ENCODE assay signal across 21 cellular contexts in genomic region chr2:179250084-179250483, GRCh38. TPM values are rescaled to one million over a fixed set of nuclear protein-coding genes. Genes with fewer than 3 reads are reported as not detected.
DNase-seq lines count a peak whose midpoint lies in the region; ATAC-seq and TF ChIP-seq lines count a peak whose summit lies in the region.
"Had no signal": no experiment of that assay in that cellular context is flagged by ENCODE, and none has a peak within 500 bp of the region (broad histone marks: within the 10 kb centered on the region; RNA-seq: fewer than 3 reads in every experiment).

No MANE protein-coding gene starts in this region.

- peak overlapping the region; percentile 31 for H3K4me3 Mint-ChIP-seq in activated T-cell treated with anti-CD3 and anti-CD28 coated beads, Interleukin-2, amount 50 U/mL, for 4 hours
- H3K4me3 Mint-ChIP-seq in activated T-helper 17 cell treated with anti-CD3 and anti-CD28 coated beads, Interleukin-2, amount 50 U/mL, for 72 hours, result peak overlapping the region; percentile 48
- H3K4me3 Mint-ChIP-seq in stimulated activated naive B cell treated with anti-CD40 and anti-IgM and Interleukin-4, amounts not matched to agents 10 μg/mL and 1 μg/mL and 100 μg/mL, for 72 hours, result peak overlapping the region; percentile 18 to 37
- H3K4me3 Mint-ChIP-seq: central memory CD8-positive, alpha-beta T cell had no signal

- no peaks in the 10 kb centered on the region for H3K36me3 ChIP-seq in GM23248 (ENCODE audit: low read depth)
- no peaks in the 10 kb centered on the region for H3K36me3 ChIP-seq in breast epithelium
- H3K36me3 ChIP-seq: right atrium auricular region, uterus had no signal

- no peak overlapping the region for H3K4me2 ChIP-seq in GM23248 (ENCODE audit: unreplicated experiment)
- H3K4me2 ChIP-seq: KMS-11 had no signal

- peak; percentile 82 to 84 for ATAC-seq in activated T-cell treated with anti-CD3 and anti-CD28 coated beads, Interleukin-2, amount 50 U/mL, for 4 hours
- peak; percentile 82 for ATAC-seq in activated T-helper 17 cell treated with anti-CD3 and anti-CD28 coated beads, Interleukin-2, amount 50 U/mL, for 72 hours (replicated peaks)
- ATAC-seq in stimulated activated naive B cell treated with anti-CD40 and anti-IgM and Interleukin-4, amounts not matched to agents 10 μg/mL and 1 μg/mL and 100 μg/mL, for 72 hours (replicated peaks), result no peak
- ATAC-seq in GM21390 (IDR thresholded peaks at IDR 0.05; ENCODE audit: unreplicated experiment), result no peak

- DNase-seq in activated T-cell treated with anti-CD3 and anti-CD28 coated beads, Interleukin-2, amount 50 U/mL, for 4 hours, result no peak
- no peak for DNase-seq in activated T-cell treated with anti-CD3 and anti-CD28 coated beads for 4 hours
- peak; percentile 13 for DNase-seq in GM23248
- no peak for DNase-seq in stimulated activated naive B cell treated with anti-CD40 and anti-IgM and Interleukin-4, amounts not matched to agents 10 μg/mL and 1 μg/mL and 100 μg/mL, for 72 hours
- no peak for DNase-seq in breast epithelium (ENCODE audit: low spot score in 2 of 2)
- no peak for DNase-seq in UCSD-AML1 (lab: John Stamatoyannopoulos, UW; ENCODE audit: unreplicated experiment)
- DNase-seq: C1 segment of cervical spinal cord; GF-D8; GOT3; kidney glomerular epithelial cell; NCI-H187; SHP77; stimulated activated CD4-positive, alpha-beta T cell treated with anti-CD3 and anti-CD28 coated beads, Interleukin-12 subunit alpha, Interleukin-12 subunit beta, amount 100 ng/mL, for 4 hours; T-helper 1 cell; uterus had no signal

- H4K20me1 ChIP-seq in GM23248 (ENCODE audit: insufficient read depth), result no peaks in the 10 kb centered on the region

- H3K36me3 Mint-ChIP-seq in activated T-cell treated with anti-CD3 and anti-CD28 coated beads, Interleukin-2, amount 50 U/mL, for 4 hours (ENCODE audit: insufficient read depth), result no peaks in the 10 kb centered on the region
- no peaks in the 10 kb centered on the region for H3K36me3 Mint-ChIP-seq in activated T-helper 17 cell treated with anti-CD3 and anti-CD28 coated beads, Interleukin-2, amount 50 U/mL, for 72 hours (ENCODE audit: low read depth)
- peaks cover 13 to 19% of the 10 kb centered on the region in 2 donors for H3K36me3 Mint-ChIP-seq in stimulated activated naive B cell treated with anti-CD40 and anti-IgM and Interleukin-4, amounts not matched to agents 10 μg/mL and 1 μg/mL and 100 μg/mL, for 72 hours

- peaks cover 67% of the 10 kb centered on the region for H3K4me1 Mint-ChIP-seq in activated T-cell treated with anti-CD3 and anti-CD28 coated beads, Interleukin-2, amount 50 U/mL, for 4 hours (ENCODE audit: low read depth)
- H3K4me1 Mint-ChIP-seq in activated T-helper 17 cell treated with anti-CD3 and anti-CD28 coated beads, Interleukin-2, amount 50 U/mL, for 72 hours, result peaks cover 9% of the 10 kb centered on the region
- peaks cover 46 to 77% of the 10 kb centered on the region in 2 donors for H3K4me1 Mint-ChIP-seq in stimulated activated naive B cell treated with anti-CD40 and anti-IgM and Interleukin-4, amounts not matched to agents 10 μg/mL and 1 μg/mL and 100 μg/mL, for 72 hours
- H3K4me1 Mint-ChIP-seq: central memory CD8-positive, alpha-beta T cell had no signal

- no peak overlapping the region for H2AFZ ChIP-seq in GM23248

- H3K27me3 ChIP-seq in GM23248 (replicated peaks; ENCODE audit: insufficient read depth), result no peaks in the 10 kb centered on the region
- no peaks in the 10 kb centered on the region for H3K27me3 ChIP-seq in breast epithelium
- H3K27me3 ChIP-seq: right atrium auricular region, uterus had no signal

- H3F3A ChIP-seq in GM23248 (ENCODE audit: insufficient read depth), result peaks cover 14% of the 10 kb centered on the region

- 34 to 35% methylated on average over 3 of the region's 3 CpGs for WGBS in GM23248 (ENCODE audit: low coverage in 1 of 2, low lambda C conversion rate in 2 of 2, missing lambda C conversion rate in 2 of 2), 2 experiments

- no peak for TF ChIP-seq CTCF in breast epithelium (IDR thresholded peaks at IDR 0.05)

- intact Hi-C loops in breast epithelium (cut with DNase I; ENCODE audit: low total_unique reads), result no loop called here

- H3K9ac ChIP-seq in GM23248, result no peak overlapping the region
- H3K9ac ChIP-seq: KMS-11 had no signal

- no peak overlapping the region for H3K4me3 ChIP-seq in GM23248
- H3K4me3 ChIP-seq in breast epithelium, result no peak overlapping the region
- H3K4me3 ChIP-seq: right atrium auricular region, uterus had no signal

- peaks cover 100% of the 10 kb centered on the region for H3K79me2 ChIP-seq in GM23248 (ENCODE audit: insufficient read depth)

- no peak for TF ChIP-seq POLR2A in breast epithelium (IDR thresholded peaks at IDR 0.05)

- no peak overlapping the region for H3K27ac ChIP-seq in GM23248
- no peak overlapping the region for H3K27ac ChIP-seq in breast epithelium
- H3K27ac ChIP-seq: KMS-11, right atrium auricular region, uterus had no signal

- H3K9me3 ChIP-seq in GM23248 (ENCODE audit: low read depth) (no peaks in the 10 kb centered on the region), breast epithelium (peaks cover 0 to 4% of the 10 kb centered on the region in 2 donors)
- H3K9me3 ChIP-seq: right atrium auricular region, uterus had no signal

- in situ Hi-C loops in GM23248 (cut with MboI), result no loop called here

- H3K4me1 ChIP-seq in GM23248 (ENCODE audit: insufficient read depth), result peaks cover 25% of the 10 kb centered on the region; the same call in 1 of the 2 replicates
- H3K4me1 ChIP-seq in breast epithelium, result no peaks in the 10 kb centered on the region

- H3K27ac Mint-ChIP-seq in activated T-helper 17 cell treated with anti-CD3 and anti-CD28 coated beads, Interleukin-2, amount 50 U/mL, for 72 hours, result peak overlapping the region; percentile 70
- H3K27ac Mint-ChIP-seq in stimulated activated naive B cell treated with anti-CD40 and anti-IgM and Interleukin-4, amounts not matched to agents 10 μg/mL and 1 μg/mL and 100 μg/mL, for 72 hours, result peak overlapping the region; percentile 65
- H3K27ac Mint-ChIP-seq: activated T-helper 2 cell treated with anti-CD3 and anti-CD28 coated beads, Interferon-gamma antibody, Interleukin-2, Interleukin-4, amounts not matched to agents 10 μg/mL and 5 μg/mL and 100 μg/mL, durations not matched to agents 14 hours and 24 hours and 36 hours had no signal

- no peaks in the 10 kb centered on the region for H3K27me3 Mint-ChIP-seq in activated T-cell treated with anti-CD3 and anti-CD28 coated beads, Interleukin-2, amount 50 U/mL, for 4 hours (ENCODE audit: low read depth)
- H3K27me3 Mint-ChIP-seq in activated T-helper 17 cell treated with anti-CD3 and anti-CD28 coated beads, Interleukin-2, amount 50 U/mL, for 72 hours, result no peaks in the 10 kb centered on the region
- H3K27me3 Mint-ChIP-seq in stimulated activated naive B cell treated with anti-CD40 and anti-IgM and Interleukin-4, amounts not matched to agents 10 μg/mL and 1 μg/mL and 100 μg/mL, for 72 hours, result no peaks in the 10 kb centered on the region
- H3K27me3 Mint-ChIP-seq: central memory CD8-positive, alpha-beta T cell had no signal

- no peaks in the 10 kb centered on the region for H3K9me2 ChIP-seq in GM23248 (ENCODE audit: insufficient read depth)

- H3K9me3 Mint-ChIP-seq in activated T-cell treated with anti-CD3 and anti-CD28 coated beads, Interleukin-2, amount 50 U/mL, for 4 hours, result peaks cover 7% of the 10 kb centered on the region
- H3K9me3 Mint-ChIP-seq in activated T-helper 17 cell treated with anti-CD3 and anti-CD28 coated beads, Interleukin-2, amount 50 U/mL, for 72 hours, result peaks cover 3% of the 10 kb centered on the region
- H3K9me3 Mint-ChIP-seq in stimulated activated naive B cell treated with anti-CD40 and anti-IgM and Interleukin-4, amounts not matched to agents 10 μg/mL and 1 μg/mL and 100 μg/mL, for 72 hours, result peaks cover 2% of the 10 kb centered on the region in 2 donors

RNA-seq across cellular contexts. Expression of gene SESTD1, which starts 14.5 kb away (rescaled TPM):
- total RNA-seq in activated T-cell treated with anti-CD3 and anti-CD28 coated beads, Interleukin-2, amount 50 U/mL, for 4 hours, result 1 to 10 TPM; 2.7 to 6.2 (median 4.8) TPM
- 22.5 and 28.3 TPM in 2 replicates for total RNA-seq in GM23248 (2014; rRNA removed; shearing (Covaris generic))
- polyA plus RNA-seq in GM23248 (2016; fragmentation: Nextera tagmentation; extraction: Ambion mirVana), result 71.1 and 77.1 TPM in 2 replicates
- 1 to 10 TPM; 7.7 to 9.9 TPM for total RNA-seq in activated T-helper 17 cell treated with anti-CD3 and anti-CD28 coated beads, Interleukin-2, amount 50 U/mL, for 72 hours
- 100 to 1,000 TPM in 1 of 3 donors, 10 to 100 TPM in 2; 54.1 to 137 (median 54.9) TPM for total RNA-seq in breast epithelium

Comparison
In these comparisons a context has a peak if more than half of its experiments do, and no peak if none do; other contexts are left out.
1. ATAC-seq: peak in activated T-cell treated with anti-CD3 and anti-CD28 coated beads, Interleukin-2, amount 50 U/mL, for 4 hours (2 of 2) and activated T-helper 17 cell treated with anti-CD3 and anti-CD28 coated beads, Interleukin-2, amount 50 U/mL, for 72 hours (single experiment); none in stimulated activated naive B cell treated with anti-CD40 and anti-IgM and Interleukin-4, amounts not matched to agents 10 μg/mL and 1 μg/mL and 100 μg/mL, for 72 hours (0 of 2) and GM21390 (single experiment).
2. Peak in every context shown above with its lines, with median percentiles within 50 percentile points of each other: H3K4me3 Mint-ChIP-seq.